13 cellular contexts compared by ENCODE assay signal in the genomic region with DNA sequence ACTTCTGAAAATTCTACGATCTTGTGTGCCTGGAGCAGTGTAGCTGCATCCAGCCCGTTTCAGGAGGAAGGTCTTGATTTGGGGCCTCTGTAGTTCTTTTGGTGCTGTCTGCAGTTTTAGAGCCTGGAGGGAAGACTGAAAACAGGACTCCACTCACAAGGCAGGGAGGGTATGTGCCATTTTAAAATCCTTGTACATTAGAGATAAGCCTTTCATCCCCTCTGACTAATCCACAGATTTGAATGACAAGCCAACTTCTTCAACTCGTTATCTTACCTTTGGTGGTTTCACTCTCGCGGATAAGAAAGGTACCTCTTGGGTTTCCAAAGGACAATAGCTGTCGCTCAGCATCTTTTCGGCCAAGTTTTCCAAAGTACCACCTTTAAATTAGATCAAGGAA.
"Had no signal": no experiment of that assay in that cellular context is flagged by ENCODE, and none has a peak within 500 bp of the region (broad histone marks: within the 10 kb centered on the region; RNA-seq: fewer than 3 reads in every experiment).

No MANE protein-coding gene starts in this region.

- DNase-seq: activated CD4-positive, alpha-beta T cell treated with anti-CD3 and anti-CD28 coated beads for 4 hours; activated CD8-positive, alpha-beta memory T cell treated with anti-CD3 and anti-CD28 coated beads, Interleukin-2, amount 10 ng/mL, durations not matched to agents 7 days and 5 days; activated naive CD4-positive, alpha-beta T cell treated with Interleukin-2 at 50 U/mL for 16 hours; cerebellar nuclear complex; dermis blood vessel endothelial cell; hypothalamus; lower lobe of right lung; stimulated activated CD4-positive, alpha-beta T cell treated with anti-CD3 and anti-CD28 coated beads, Interleukin-4, amount 100 ng/mL, for 4 hours; T1000; WERI-Rb-1 had no signal

- H3K9me3 Mint-ChIP-seq: mesothelial cell of epicardium had no signal

- H3K36me3 ChIP-seq: neutrophil had no signal

- H3K4me3 ChIP-seq: lower lobe of right lung, tibial nerve had no signal

- H3K27ac Mint-ChIP-seq: mesothelial cell of epicardium had no signal

- H3K9me3 ChIP-seq: lower lobe of right lung, neutrophil, tibial nerve had no signal

- H3K27me3 ChIP-seq: neutrophil, tibial nerve had no signal

- ATAC-seq: activated CD8-positive, alpha-beta memory T cell treated with anti-CD3 and anti-CD28 coated beads, Interleukin-2, amount 10 ng/mL, durations not matched to agents 7 days and 5 days; lower lobe of right lung had no signal

- H3K27me3 Mint-ChIP-seq: activated CD8-positive, alpha-beta memory T cell treated with anti-CD3 and anti-CD28 coated beads, Interleukin-2, amount 10 ng/mL, durations not matched to agents 7 days and 5 days had no signal

- H3K27ac ChIP-seq: lower lobe of right lung, neutrophil, tibial nerve, WERI-Rb-1 had no signal

- H3K4me3 Mint-ChIP-seq: activated CD8-positive, alpha-beta memory T cell treated with anti-CD3 and anti-CD28 coated beads, Interleukin-2, amount 10 ng/mL, durations not matched to agents 7 days and 5 days; mesothelial cell of epicardium had no signal
